8 cellular contexts compared by ENCODE assay signal in the genomic region with DNA sequence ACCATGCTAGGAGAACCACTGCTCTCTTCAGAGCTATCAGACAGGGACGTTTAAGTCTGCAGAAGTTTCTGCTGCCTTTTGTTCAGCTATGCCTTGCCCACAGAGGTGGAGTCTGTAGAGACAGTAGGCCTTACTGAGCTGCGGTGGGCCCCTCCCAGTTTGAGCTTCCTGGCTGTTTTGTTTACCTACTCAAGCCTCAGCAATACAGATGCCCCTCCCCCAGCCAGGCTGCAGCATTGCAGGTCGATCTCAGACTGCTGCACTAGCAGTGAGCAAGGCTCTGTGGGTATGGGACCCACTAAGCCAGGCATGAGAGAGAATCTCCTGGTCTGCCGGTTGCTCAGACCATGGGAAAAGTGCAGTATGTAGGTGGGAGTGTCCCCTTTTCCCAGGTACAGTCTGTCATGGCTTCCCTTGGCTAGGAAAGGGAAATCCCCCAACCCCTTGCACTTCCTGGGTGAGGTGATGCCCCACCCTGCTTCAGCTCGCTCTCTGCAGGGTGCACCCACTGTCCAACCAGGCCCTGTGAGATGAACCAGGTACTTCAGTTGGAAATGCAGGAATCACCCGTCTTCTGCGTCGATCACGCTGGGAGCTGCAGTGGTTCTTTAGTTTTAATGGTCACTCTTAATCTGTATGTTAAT. TPM values are rescaled to one million over a fixed set of nuclear protein-coding genes. Genes with fewer than 3 reads are reported as not detected.
A peak's percentile ranks its signal among the peaks of the same experiment; 100 is the strongest.
DNase-seq lines count a peak whose midpoint lies in the region; ATAC-seq and TF ChIP-seq lines count a peak whose summit lies in the region.
"Not testable (repeated sequence)": the region's sequence is repeated elsewhere in the genome, so short reads cannot be mapped to it uniquely, and the experiment has no call there.

No MANE protein-coding gene starts in this region.

- H3K4me1 Mint-ChIP-seq in CD8-positive, alpha-beta T cell (ENCODE audit: low read depth), result peaks cover 59% of the 10 kb centered on the region
- H3K4me1 Mint-ChIP-seq in activated naive CD4-positive, alpha-beta T cell treated with anti-CD3 and anti-CD28 coated beads, Interleukin-2, amount 50 U/mL, for 24 hours, result peaks cover 92% of the 10 kb centered on the region

- not testable (repeated sequence) for TF ChIP-seq CTCF in CD8-positive, alpha-beta T cell (IDR thresholded peaks at IDR 0.05); hepatocyte (IDR thresholded peaks at IDR 0.05; ENCODE audit: poor library complexity); psoas muscle (IDR thresholded peaks at IDR 0.05)

- not testable (repeated sequence) for H3K9me2 ChIP-seq in hepatocyte (replicated peaks; ENCODE audit: insufficient read depth)

- H3K79me2 ChIP-seq in hepatocyte, result not testable (repeated sequence)

- CTCF ChIA-PET in CD8-positive, alpha-beta T cell (lab: Charles Lee), result interaction anchor here (0.9 to 1.4 kb wide), 3 partner anchors 17 to 289 kb away, joined by 3 to 4 read pairs (median 4); no protein-coding TSS in a partner anchor

- POLR2A ChIA-PET in CD8-positive, alpha-beta T cell (lab: Charles Lee), result interaction anchor here (0.7 to 3.3 kb wide), 8 partner anchors 9 to 360 kb away, joined by 3 to 14 read pairs (median 4); no protein-coding TSS in a partner anchor

- peak overlapping the region; percentile 27 for H3K4me3 ChIP-seq in CD8-positive, alpha-beta T cell (ENCODE audit: low read depth, low read length)
- not testable (repeated sequence) for H3K4me3 ChIP-seq in hepatocyte, psoas muscle

- H3K27me3 Mint-ChIP-seq in CD8-positive, alpha-beta T cell (ENCODE audit: low read depth); activated naive CD4-positive, alpha-beta T cell treated with anti-CD3 and anti-CD28 coated beads, Interleukin-2, amount 50 U/mL, for 24 hours: not testable (repeated sequence)

- not testable (repeated sequence) for H3K36me3 ChIP-seq in CD8-positive, alpha-beta T cell (ENCODE audit: insufficient read depth, low read length); hepatocyte (replicated peaks; ENCODE audit: insufficient read depth, low read depth); psoas muscle (ENCODE audit: insufficient read depth in 1 of 2, low read depth in 1 of 2)

- peak overlapping the region; percentile 85 for H3K27ac Mint-ChIP-seq in CD8-positive, alpha-beta T cell
- peak overlapping the region; percentile 90 for H3K27ac Mint-ChIP-seq in activated naive CD4-positive, alpha-beta T cell treated with anti-CD3 and anti-CD28 coated beads, Interleukin-2, amount 50 U/mL, for 24 hours

- H3K4me1 ChIP-seq in CD8-positive, alpha-beta T cell (ENCODE audit: insufficient read depth, low read length), result peaks cover 28% of the 10 kb centered on the region
- H3K4me1 ChIP-seq in hepatocyte (ENCODE audit: insufficient read depth); psoas muscle: not testable (repeated sequence)

- H3K9me3 ChIP-seq in CD8-positive, alpha-beta T cell (ENCODE audit: low read length); hepatocyte (ENCODE audit: low read depth); psoas muscle: not testable (repeated sequence)

- H3K36me3 Mint-ChIP-seq in CD8-positive, alpha-beta T cell, result peaks cover 87% of the 10 kb centered on the region
- H3K36me3 Mint-ChIP-seq in activated naive CD4-positive, alpha-beta T cell treated with anti-CD3 and anti-CD28 coated beads, Interleukin-2, amount 50 U/mL, for 24 hours, result peaks cover 76% of the 10 kb centered on the region

- peak; percentile 58 to 93 (median 69) for DNase-seq in CD8-positive, alpha-beta T cell
- DNase-seq in NCI-H2029 treated with DMSO at 0.1 percent for 48 hours (lab: John Stamatoyannopoulos, UW), result peak; percentile 43
- peak; percentile 54 for DNase-seq in T-helper 22 cell (ENCODE audit: low read depth)
- peak; percentile 79 for DNase-seq in hepatocyte (ENCODE audit: low spot score)
- DNase-seq in psoas muscle, result peak; percentile 21 to 56

- intact Hi-C loops in CD8-positive, alpha-beta T cell (cut with DNase I, micrococcal nuclease), result loop anchor here in 1 of 2 experiments (5.0 kb wide), 1 partner anchor 38 kb away; no protein-coding TSS in a partner anchor
- intact Hi-C loops in psoas muscle (cut with DNase I), result loop anchor here in 1 of 2 donors (2.0 kb wide), 1 partner anchor 13 kb away; no protein-coding TSS in a partner anchor

- H3K4me2 ChIP-seq in hepatocyte, result peak overlapping the region; percentile 42

- ATAC-seq in CD8-positive, alpha-beta T cell, result peak; percentile 98
- ATAC-seq in GM19395 (IDR thresholded peaks at IDR 0.05; ENCODE audit: unreplicated experiment), result peak; percentile 97
- peak; percentile 93 for ATAC-seq in HG03025 (IDR thresholded peaks at IDR 0.05; ENCODE audit: low FRiP score, unreplicated experiment)
- not testable (repeated sequence) for ATAC-seq in psoas muscle

- H2AFZ ChIP-seq in hepatocyte, result not testable (repeated sequence)

- H3K27me3 ChIP-seq in CD8-positive, alpha-beta T cell (ENCODE audit: insufficient read depth, low read length); hepatocyte; psoas muscle (ENCODE audit: insufficient read depth in 3 of 3, low read length in 2 of 3): not testable (repeated sequence)

- not testable (repeated sequence) for H4K20me1 ChIP-seq in hepatocyte (ENCODE audit: insufficient read depth, poor library complexity, severe bottlenecking)

- WGBS in hepatocyte (ENCODE audit: low lambda C conversion rate, missing lambda C conversion rate), result 64% methylated on average over 9 of the region's 9 CpGs
- 76 to 79% (median 77%) methylated on average over 9 of the region's 9 CpGs for WGBS in psoas muscle, 3 donors

- H3K27ac ChIP-seq in CD8-positive, alpha-beta T cell (ENCODE audit: low read depth, low read length), result peak overlapping the region; percentile 45
- not testable (repeated sequence) for H3K27ac ChIP-seq in hepatocyte, psoas muscle

- peaks cover 35% of the 10 kb centered on the region for H3K9me3 Mint-ChIP-seq in CD8-positive, alpha-beta T cell
- peaks cover 34% of the 10 kb centered on the region for H3K9me3 Mint-ChIP-seq in activated naive CD4-positive, alpha-beta T cell treated with anti-CD3 and anti-CD28 coated beads, Interleukin-2, amount 50 U/mL, for 24 hours

- peak overlapping the region; percentile 37 for H3K4me3 Mint-ChIP-seq in CD8-positive, alpha-beta T cell
- H3K4me3 Mint-ChIP-seq in activated naive CD4-positive, alpha-beta T cell treated with anti-CD3 and anti-CD28 coated beads, Interleukin-2, amount 50 U/mL, for 24 hours, result peak overlapping the region; percentile 59

RNA-seq across cellular contexts. Expression of a gene that starts 53.7 kb away (rescaled TPM):
- 10 to 100 TPM; 18.8 to 20.2 TPM for total RNA-seq in CD8-positive, alpha-beta T cell
- 39.9 and 61.9 TPM in 2 replicates for total RNA-seq in hepatocyte
- polyA plus RNA-seq in hepatocyte, result 18.2 and 23.0 TPM in 2 replicates
- total RNA-seq in psoas muscle, result 1 to 10 TPM; 4.8 to 5.7 (median 5.1) TPM
- 1 to 10 TPM; 1.0 to 1.8 (median 1.6) TPM for polyA plus RNA-seq in psoas muscle

RNA-seq across cellular contexts. Expression of a gene that starts 55.0 kb away (rescaled TPM):
- total RNA-seq in CD8-positive, alpha-beta T cell, result 1 to 10 TPM; 1.2 to 2.1 TPM
- total RNA-seq in hepatocyte (28.6 and 30.9 TPM in 2 replicates), psoas muscle (1 to 10 TPM; 3.3 to 4.9 (median 3.6) TPM)
- polyA plus RNA-seq in hepatocyte (16.9 and 19.7 TPM in 2 replicates), psoas muscle (10 to 100 TPM in 2 of 3 donors, 1 to 10 TPM in 1; 3.9 to 14.7 (median 11.7) TPM)
